Comparison of ENCODE assay signal across 19 cellular contexts in the genomic region with DNA sequence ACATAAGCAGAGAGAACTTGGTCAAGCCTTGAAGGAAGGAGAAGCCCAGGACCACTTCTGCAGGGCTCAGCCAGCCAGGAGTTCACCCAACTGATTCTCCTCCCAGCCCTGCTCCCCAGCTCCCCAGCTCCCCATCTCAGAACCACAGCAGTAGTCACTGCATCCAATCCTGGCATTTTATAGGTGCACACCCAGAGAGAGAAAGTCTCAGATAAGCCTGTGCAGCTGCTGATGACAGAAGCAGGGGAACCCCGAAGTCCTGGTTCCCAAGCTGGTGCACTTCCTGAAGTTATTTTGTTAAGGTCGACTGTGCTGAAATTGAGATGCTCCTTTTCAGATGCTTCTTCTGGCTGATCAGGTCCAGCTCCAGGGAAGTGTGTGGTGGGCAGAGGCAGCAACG. TPM values are rescaled to one million over a fixed set of nuclear protein-coding genes. Genes with fewer than 3 reads are reported as not detected.
"Had no signal": no experiment of that assay in that cellular context is flagged by ENCODE, and none has a peak within 500 bp of the region (broad histone marks: within the 10 kb centered on the region; RNA-seq: fewer than 3 reads in every experiment).

No MANE protein-coding gene starts in this region.

- H3K27me3 Mint-ChIP-seq: activated CD4-positive, alpha-beta T cell treated with anti-CD3 and anti-CD28 coated beads, Interleukin-2, amount 10 ng/mL, durations not matched to agents 7 days and 5 days; activated T-cell treated with anti-CD3 and anti-CD28 coated beads, Interleukin-2, amount 50 U/mL, for 24 hours had no signal

- H3K4me1 ChIP-seq: tibial artery, uterus had no signal

- DNase-seq: activated CD4-positive, alpha-beta T cell treated with anti-CD3 and anti-CD28 coated beads, Interleukin-2, amount 10 ng/mL, durations not matched to agents 7 days and 5 days; activated CD8-positive, alpha-beta T cell treated with anti-CD3 and anti-CD28 coated beads, Interleukin-2, amount 10 ng/mL, durations not matched to agents 7 days and 5 days; activated naive CD4-positive, alpha-beta T cell treated with anti-CD3 and anti-CD28 coated beads, Interleukin-2, amount 10 ng/mL, durations not matched to agents 7 days and 5 days; activated naive CD8-positive, alpha-beta T cell treated with anti-CD3 and anti-CD28 coated beads, Interleukin-2, amount 50 U/mL, for 24 hours; activated T-cell treated with anti-CD3 and anti-CD28 coated beads, Interleukin-2, amount 50 U/mL, for 24 hours; cerebellar nuclear complex; effector memory CD4-positive, alpha-beta T cell; esophagus squamous epithelium; midbrain; nephron progenitor cell; nucleus accumbens; retina; stimulated activated CD4-positive, alpha-beta T cell treated with anti-CD3 and anti-CD28 coated beads, Interleukin-2, amount 100 ng/mL, for 24 hours; stimulated activated naive CD8-positive, alpha-beta T cell treated with anti-CD3 and anti-CD28 coated beads, Interleukin-15, Interleukin-2, amounts not matched to agents 100 U/mL and 50 U/mL, for 24 hours; substantia nigra; tibial artery; uterus had no signal

- H3K9me3 ChIP-seq: esophagus squamous epithelium, tibial artery, uterus had no signal

- H3K4me3 Mint-ChIP-seq: activated CD4-positive, alpha-beta T cell treated with anti-CD3 and anti-CD28 coated beads, Interleukin-2, amount 10 ng/mL, durations not matched to agents 7 days and 5 days; activated CD8-positive, alpha-beta T cell treated with anti-CD3 and anti-CD28 coated beads, Interleukin-2, amount 10 ng/mL, durations not matched to agents 7 days and 5 days; activated naive CD4-positive, alpha-beta T cell treated with anti-CD3 and anti-CD28 coated beads, Interleukin-2, amount 10 ng/mL, durations not matched to agents 7 days and 5 days; activated naive CD8-positive, alpha-beta T cell treated with anti-CD3 and anti-CD28 coated beads, Interleukin-2, amount 50 U/mL, for 24 hours; activated T-cell treated with anti-CD3 and anti-CD28 coated beads, Interleukin-2, amount 50 U/mL, for 24 hours; dendritic cell treated with granulocyte-macrophage colony-stimulating factor and Interleukin-4, amounts not matched to agents 40 ng/mL and 50 ng/mL, for 4 days; nephron progenitor cell had no signal

- H3K27me3 ChIP-seq: tibial artery, uterus had no signal

- H3K36me3 ChIP-seq: esophagus squamous epithelium, tibial artery, uterus had no signal

- H3K27ac Mint-ChIP-seq: activated CD4-positive, alpha-beta T cell treated with anti-CD3 and anti-CD28 coated beads, Interleukin-2, amount 10 ng/mL, durations not matched to agents 7 days and 5 days; activated CD8-positive, alpha-beta T cell treated with anti-CD3 and anti-CD28 coated beads, Interleukin-2, amount 10 ng/mL, durations not matched to agents 7 days and 5 days; activated naive CD4-positive, alpha-beta T cell treated with anti-CD3 and anti-CD28 coated beads, Interleukin-2, amount 10 ng/mL, durations not matched to agents 7 days and 5 days; activated naive CD8-positive, alpha-beta T cell treated with anti-CD3 and anti-CD28 coated beads, Interleukin-2, amount 50 U/mL, for 24 hours; activated T-cell treated with anti-CD3 and anti-CD28 coated beads, Interleukin-2, amount 50 U/mL, for 24 hours; dendritic cell treated with granulocyte-macrophage colony-stimulating factor and Interleukin-4, amounts not matched to agents 40 ng/mL and 50 ng/mL, for 4 days; nephron progenitor cell had no signal

- H3K9me3 Mint-ChIP-seq: activated CD4-positive, alpha-beta T cell treated with anti-CD3 and anti-CD28 coated beads, Interleukin-2, amount 10 ng/mL, durations not matched to agents 7 days and 5 days; activated naive CD4-positive, alpha-beta T cell treated with anti-CD3 and anti-CD28 coated beads, Interleukin-2, amount 10 ng/mL, durations not matched to agents 7 days and 5 days; activated naive CD8-positive, alpha-beta T cell treated with anti-CD3 and anti-CD28 coated beads, Interleukin-2, amount 50 U/mL, for 24 hours; activated T-cell treated with anti-CD3 and anti-CD28 coated beads, Interleukin-2, amount 50 U/mL, for 24 hours; dendritic cell treated with granulocyte-macrophage colony-stimulating factor and Interleukin-4, amounts not matched to agents 40 ng/mL and 50 ng/mL, for 4 days; nephron progenitor cell had no signal

- H3K36me3 Mint-ChIP-seq: activated naive CD4-positive, alpha-beta T cell treated with anti-CD3 and anti-CD28 coated beads, Interleukin-2, amount 10 ng/mL, durations not matched to agents 7 days and 5 days had no signal

- H3K4me3 ChIP-seq: esophagus squamous epithelium, tibial artery, uterus had no signal

- ATAC-seq: activated CD8-positive, alpha-beta T cell treated with anti-CD3 and anti-CD28 coated beads, Interleukin-2, amount 10 ng/mL, durations not matched to agents 7 days and 5 days; activated naive CD8-positive, alpha-beta T cell treated with anti-CD3 and anti-CD28 coated beads, Interleukin-2, amount 50 U/mL, for 24 hours; stimulated activated naive CD8-positive, alpha-beta T cell treated with anti-CD3 and anti-CD28 coated beads, Interleukin-15, Interleukin-2, amounts not matched to agents 100 U/mL and 50 U/mL, for 24 hours had no signal

RNA-seq across cellular contexts. Expression of a gene that starts 30.6 kb away (rescaled TPM):
- total RNA-seq: activated CD4-positive, alpha-beta T cell treated with anti-CD3 and anti-CD28 coated beads, Interleukin-2, amount 10 ng/mL, durations not matched to agents 7 days and 5 days; activated CD8-positive, alpha-beta T cell treated with anti-CD3 and anti-CD28 coated beads, Interleukin-2, amount 10 ng/mL, durations not matched to agents 7 days and 5 days; T-helper 1 cell treated with Interleukin-12 subunit alpha and Interleukin-12 subunit beta and Interleukin-4 antibody, amounts not matched to agents 30 ng/mL and 1 ng/mL, for 36 hours had no signal
